In genomic region chr7:138893258-138893657, GRCh38 we compare ENCODE assay signal across 22 cellular contexts.
"Had no signal": no experiment of that assay in that cellular context is flagged by ENCODE, and none has a peak within 500 bp of the region (broad histone marks: within the 10 kb centered on the region; RNA-seq: fewer than 3 reads in every experiment).

No MANE protein-coding gene starts in this region.

- H3K79me2 ChIP-seq: hepatocyte had no signal

- H3K36me3 Mint-ChIP-seq: natural killer cell; stimulated activated memory B cell treated with anti-CD40 and anti-IgM and Interleukin-4, amounts not matched to agents 10 μg/mL and 1 μg/mL and 100 μg/mL, for 72 hours had no signal

- H3K4me2 ChIP-seq: hepatocyte, neural progenitor cell had no signal

- H3K27me3 ChIP-seq: dorsolateral prefrontal cortex, esophagus muscularis mucosa, foreskin keratinocyte, gastroesophageal sphincter, heart left ventricle, hepatocyte, left lung, neural progenitor cell, spleen, testis, tibial artery, upper lobe of left lung had no signal

- H3K4me1 Mint-ChIP-seq: natural killer cell; stimulated activated memory B cell treated with anti-CD40 and anti-IgM and Interleukin-4, amounts not matched to agents 10 μg/mL and 1 μg/mL and 100 μg/mL, for 72 hours had no signal

- H3K9me3 ChIP-seq: esophagus muscularis mucosa, gastroesophageal sphincter, heart left ventricle, left lung, psoas muscle, spleen, testis, tibial artery, upper lobe of left lung had no signal

- H3K4me3 Mint-ChIP-seq: natural killer cell; neural progenitor cell; stimulated activated memory B cell treated with anti-CD40 and anti-IgM and Interleukin-4, amounts not matched to agents 10 μg/mL and 1 μg/mL and 100 μg/mL, for 72 hours had no signal

- H3K27ac Mint-ChIP-seq: natural killer cell; neural progenitor cell; stimulated activated memory B cell treated with anti-CD40 and anti-IgM and Interleukin-4, amounts not matched to agents 10 μg/mL and 1 μg/mL and 100 μg/mL, for 72 hours had no signal

- H3K9me3 Mint-ChIP-seq: natural killer cell; neural progenitor cell; stimulated activated memory B cell treated with anti-CD40 and anti-IgM and Interleukin-4, amounts not matched to agents 10 μg/mL and 1 μg/mL and 100 μg/mL, for 72 hours had no signal

- H3K4me1 ChIP-seq: foreskin keratinocyte, left lung, testis, tibial artery, upper lobe of left lung had no signal

- H2AFZ ChIP-seq: hepatocyte, neural progenitor cell had no signal

- H3K4me3 ChIP-seq: dorsolateral prefrontal cortex, esophagus muscularis mucosa, gastroesophageal sphincter, heart left ventricle, hepatocyte, left lung, neural progenitor cell, psoas muscle, skin epidermis, spleen, testis, tibial artery, upper lobe of left lung had no signal

- H3K36me3 ChIP-seq: left lung, spleen, tibial artery had no signal

- DNase-seq: dorsolateral prefrontal cortex; effector CD4-positive, alpha-beta T cell; foreskin keratinocyte; heart left ventricle; left cardiac atrium; left lung; natural killer cell; psoas muscle; right cardiac atrium; spleen; stimulated activated CD4-positive, alpha-beta T cell treated with anti-CD3 and anti-CD28 coated beads, Interleukin-4, amount 100 ng/mL, for 4 hours; stimulated activated naive CD8-positive, alpha-beta T cell treated with anti-CD3 and anti-CD28 coated beads, Interleukin-15, Interleukin-2, amounts not matched to agents 100 U/mL and 50 U/mL, for 24 hours; substantia nigra; testis; tibial artery had no signal

- H3K27ac ChIP-seq: dorsolateral prefrontal cortex, esophagus muscularis mucosa, foreskin keratinocyte, gastroesophageal sphincter, heart left ventricle, hepatocyte, left lung, neural progenitor cell, psoas muscle, skin epidermis, spleen, testis, tibial artery, upper lobe of left lung had no signal

- ATAC-seq: foreskin keratinocyte; gastroesophageal sphincter; heart left ventricle; left cardiac atrium; natural killer cell; psoas muscle; right cardiac atrium; stimulated activated memory B cell treated with anti-CD40 and anti-IgM and Interleukin-4, amounts not matched to agents 10 μg/mL and 1 μg/mL and 100 μg/mL, for 72 hours; stimulated activated naive CD8-positive, alpha-beta T cell treated with anti-CD3 and anti-CD28 coated beads, Interleukin-15, Interleukin-2, amounts not matched to agents 100 U/mL and 50 U/mL, for 24 hours had no signal
